Comparison of ENCODE assay signal across 8 cellular contexts in the genomic region with DNA sequence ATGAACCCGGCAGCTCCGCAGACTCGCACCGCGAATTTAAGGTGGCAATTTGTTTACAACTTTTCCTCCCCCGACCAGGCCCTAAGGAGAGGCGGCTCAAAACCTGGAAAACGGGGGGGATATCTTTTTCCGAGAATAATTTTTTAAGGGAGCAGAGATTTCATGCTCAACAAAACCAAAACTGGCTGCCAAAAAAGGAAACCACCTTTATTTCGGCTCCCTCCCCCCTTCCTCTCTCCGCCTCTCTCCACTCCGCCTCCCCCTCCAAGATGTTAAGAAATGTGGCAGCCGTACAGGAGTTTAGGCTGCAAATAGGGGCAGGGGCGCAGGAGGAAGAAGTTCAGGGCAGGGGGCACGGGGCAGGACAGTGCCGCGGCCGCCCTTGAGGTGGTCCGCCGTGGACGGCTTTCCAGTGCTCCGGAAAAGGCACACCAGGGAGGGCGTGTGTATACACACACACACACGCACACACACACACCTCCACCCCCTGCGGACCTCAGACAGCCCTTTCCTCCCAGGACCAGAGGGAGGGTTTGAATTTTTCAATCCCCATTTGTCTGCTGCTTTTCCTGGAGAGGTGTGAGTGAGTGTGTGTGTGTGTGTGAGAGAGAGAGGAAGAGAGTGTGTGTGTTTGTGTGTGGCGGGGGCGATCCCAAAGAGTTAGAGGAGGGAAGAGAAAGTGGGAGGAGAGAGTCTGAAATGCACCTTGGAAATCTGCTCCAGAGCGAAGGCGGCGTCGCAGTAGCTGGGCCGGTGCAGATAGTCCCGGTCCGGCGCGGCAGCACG. TPM values are rescaled to one million over a fixed set of nuclear protein-coding genes. Genes with fewer than 3 reads are reported as not detected.
DNase-seq lines count a peak whose midpoint lies in the region; ATAC-seq and TF ChIP-seq lines count a peak whose summit lies in the region.

No MANE protein-coding gene starts in this region.

- DNase-seq in HK-2 (ENCODE audit: unreplicated experiment) = peak; percentile 70
- peak; percentile 74 for DNase-seq in RWPE1 (ENCODE audit: low spot score)
- peak in 39 of 58 donors; percentile 37 to 82 (median 63) for DNase-seq in anterior cingulate cortex (lab: John Stamatoyannopoulos, UW)
- DNase-seq in right cardiac atrium = peak; percentile 51 to 84 (median 81)
- DNase-seq in renal cortical epithelial cell (ENCODE audit: low read depth) = peak; percentile 68

- ATAC-seq in right cardiac atrium (peak; percentile 7 to 25), HG03460 (IDR thresholded peaks at IDR 0.05; ENCODE audit: unreplicated experiment) (no peak), HG02571 (IDR thresholded peaks at IDR 0.05; ENCODE audit: unreplicated experiment) (no peak)

- H3K9ac ChIP-seq in BLaER1 = peak overlapping the region; percentile 95

- intact Hi-C loops in right cardiac atrium (cut with DNase I) = no loop called here

- no peak for TF ChIP-seq CTCF in RWPE1 (conservative IDR thresholded peaks at IDR 0.05; ENCODE audit: low read depth)

- POLR2A ChIA-PET in RWPE1 (lab: Yijun Ruan, JAX; ENCODE audit: low non-redundant PET) = no interaction called here

- CTCF ChIA-PET in RWPE1 (lab: Yijun Ruan, JAX) = no interaction called here

- no peaks in the 10 kb centered on the region for H3K36me3 ChIP-seq in BLaER1

- H3K9me3 ChIP-seq in BLaER1 (no peaks in the 10 kb centered on the region), right cardiac atrium (ENCODE audit: control insufficient read depth, low read length) (no peaks in the 10 kb centered on the region)

- H3K4me1 ChIP-seq in BLaER1 = peaks cover 47% of the 10 kb centered on the region
- H3K4me1 ChIP-seq in right cardiac atrium (ENCODE audit: control insufficient read depth, insufficient read depth, low read length) = peaks cover 4% of the 10 kb centered on the region

- peak overlapping the region; percentile 89 for H3K4me2 ChIP-seq in BLaER1

- H3K27me3 ChIP-seq in BLaER1 = peaks cover 35% of the 10 kb centered on the region
- H3K27me3 ChIP-seq in right cardiac atrium (ENCODE audit: control insufficient read depth, insufficient read depth) = no peaks in the 10 kb centered on the region

- H3K27ac ChIP-seq in BLaER1 (peak overlapping the region; percentile 95), RWPE1 (peak overlapping the region; percentile 99), right cardiac atrium (ENCODE audit: low read length) (peak overlapping the region; percentile 98)

- H3K4me3 ChIP-seq in BLaER1 (peak overlapping the region; percentile 90), right cardiac atrium (ENCODE audit: low read length) (peak overlapping the region; percentile 94)

- under 1% methylated on average over 37 of the region's 37 CpGs for WGBS in right cardiac atrium

- H4K20me1 ChIP-seq in BLaER1 = peaks cover 28% of the 10 kb centered on the region

RNA-seq across cellular contexts. Expression of a gene that starts 9.1 kb away (rescaled TPM):
- total RNA-seq in right cardiac atrium (10 to 100 TPM in 1 of 4 donors, 1 to 10 TPM in 3; 5.0 to 11.1 (median 8.6) TPM), renal cortical epithelial cell (1.9 and 2.2 TPM in 2 replicates)
- polyA plus RNA-seq in right cardiac atrium = 3.5 TPM

Comparison
In these comparisons a context has a peak if more than half of its experiments do, and no peak if none do; other contexts are left out.
1. ATAC-seq: peak in right cardiac atrium (2 of 2); none in HG03460 (single experiment) and HG02571 (single experiment).
2. Peak in every context shown above with its lines, with median percentiles within 50 percentile points of each other: H3K27ac ChIP-seq and DNase-seq.